In the genomic region with DNA sequence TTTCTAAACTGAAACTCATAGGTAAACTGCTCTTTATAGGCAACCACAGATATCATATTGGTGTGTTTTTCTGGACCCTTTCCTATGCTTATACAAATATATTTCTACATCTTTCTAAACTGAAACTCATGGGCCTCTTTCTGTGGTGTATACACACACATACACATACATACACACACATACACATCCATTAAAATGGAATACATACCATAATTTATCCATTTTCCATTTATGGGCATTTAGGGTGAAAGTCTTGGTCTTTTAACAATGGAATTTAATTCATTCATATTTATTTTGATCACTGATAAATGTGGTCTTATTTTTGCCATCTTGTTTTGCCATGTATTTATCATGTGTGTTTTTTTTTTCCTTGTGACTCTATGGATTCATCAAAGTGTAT, we compare ENCODE assay signal across 10 cellular contexts. TPM values are rescaled to one million over a fixed set of nuclear protein-coding genes. Genes with fewer than 3 reads are reported as not detected.
DNase-seq lines count a peak whose midpoint lies in the region; ATAC-seq, FAIRE-seq and TF ChIP-seq lines count a peak whose summit lies in the region.
"Had no signal": no experiment of that assay in that cellular context is flagged by ENCODE, and none has a peak within 500 bp of the region (broad histone marks: within the 10 kb centered on the region; RNA-seq: fewer than 3 reads in every experiment).

No MANE protein-coding gene starts in this region.

- peaks cover 23% of the 10 kb centered on the region for H3F3A ChIP-seq in SK-N-SH (replicated peaks; ENCODE audit: insufficient read depth)

- peaks cover 46% of the 10 kb centered on the region for H3K36me3 Mint-ChIP-seq in activated T-cell treated with anti-CD3 and anti-CD28 coated beads, Interleukin-2, amount 50 U/mL, for 24 hours (ENCODE audit: low read depth)
- H3K36me3 Mint-ChIP-seq: brain had no signal

- TF ChIP-seq CTCF in VCaP (conservative IDR thresholded peaks at IDR 0.05) (no peak), HepG2 (CRISPR knock-in tag; IDR thresholded peaks at IDR 0.05) (no peak), SK-N-SH (IDR thresholded peaks at IDR 0.05) (no peak)

- FAIRE-seq in HepG2 (lab: Jason Lieb, UNC), result peak; percentile 21

- ATAC-seq in HepG2 (no peak), HG03025 (IDR thresholded peaks at IDR 0.05; ENCODE audit: low FRiP score, unreplicated experiment) (no peak)

- H3K4me3 ChIP-seq in HepG2 (replicated peaks in 1 of 3; ENCODE audit: insufficient read depth in 1 of 3, low read depth in 2 of 3, low read length in 3 of 3), result no peak overlapping the region
- no peak overlapping the region for H3K4me3 ChIP-seq in subcutaneous abdominal adipose tissue (ENCODE audit: low read depth in 1 of 5, low read length in 5 of 5)
- H3K4me3 ChIP-seq in SK-N-SH (ENCODE audit: low read depth in 2 of 2, low read length in 1 of 2), result no peak overlapping the region

- H3K4me2 ChIP-seq in HepG2 (ENCODE audit: low read depth, low read length), result no peak overlapping the region
- H3K4me2 ChIP-seq in SK-N-SH, result no peak overlapping the region

- H3K27me3 Mint-ChIP-seq in activated T-cell treated with anti-CD3 and anti-CD28 coated beads, Interleukin-2, amount 50 U/mL, for 24 hours, result no peaks in the 10 kb centered on the region

- H3K79me2 ChIP-seq in HepG2 (ENCODE audit: insufficient read depth, low read length) (no peaks in the 10 kb centered on the region), SK-N-SH (ENCODE audit: insufficient read depth) (no peaks in the 10 kb centered on the region; the same call in 1 of the 2 replicates)

- TF ChIP-seq EP300 in HepG2 (IDR thresholded peaks at IDR 0.05; ENCODE audit: low read depth in 2 of 2, low read length in 2 of 2) (no peak), HepG2 (CRISPR knock-in tag; IDR thresholded peaks at IDR 0.05; ENCODE audit: borderline replicate concordance) (no peak), SK-N-SH (IDR thresholded peaks at IDR 0.05; ENCODE audit: borderline replicate concordance in 1 of 2, low read depth in 1 of 2, low read length in 1 of 2) (no peak)

- intact Hi-C loops in HepG2 (cut with micrococcal nuclease; ENCODE audit: unreplicated experiment), result no loop called here

- H3K9me3 ChIP-seq in HepG2 (ENCODE audit: low read length) (no peaks in the 10 kb centered on the region), subcutaneous abdominal adipose tissue (ENCODE audit: control insufficient read depth in 5 of 5, low read length in 5 of 5) (no peaks in the 10 kb centered on the region), SK-N-SH (no peaks in the 10 kb centered on the region)

- H4K20me1 ChIP-seq in HepG2 (ENCODE audit: insufficient read depth, low read length) (no peaks in the 10 kb centered on the region), SK-N-SH (ENCODE audit: insufficient read depth) (no peaks in the 10 kb centered on the region)

- peak overlapping the region; percentile 93 for H3K4me3 Mint-ChIP-seq in activated T-cell treated with anti-CD3 and anti-CD28 coated beads, Interleukin-2, amount 50 U/mL, for 24 hours

- POLR2A ChIA-PET in HepG2 (lab: Yijun Ruan, JAX), result no interaction called here
- POLR2A ChIA-PET in SK-N-SH (lab: Yijun Ruan, JAX), result no interaction called here

- TF ChIP-seq POLR2A in HepG2 (IDR thresholded peaks at IDR 0.05; ENCODE audit: insufficient read depth in 1 of 2, low read depth in 2 of 2, low read length in 2 of 2), result no peak

- H3K36me3 ChIP-seq in HepG2 (replicated peaks in 1 of 2; ENCODE audit: control insufficient read depth in 1 of 2, insufficient read depth in 2 of 2, low read length in 2 of 2) (no peaks in the 10 kb centered on the region), subcutaneous abdominal adipose tissue (ENCODE audit: control insufficient read depth in 5 of 5, insufficient read depth in 5 of 5, low read length in 5 of 5) (peaks cover 0 to 3% (median 0%) of the 10 kb centered on the region in 5 donors), SK-N-SH (replicated peaks in 1 of 2; ENCODE audit: control insufficient read depth in 1 of 2, insufficient read depth in 2 of 2, low read length in 1 of 2) (peaks cover 0 to 8% of the 10 kb centered on the region in 2 experiments)

- no peaks in the 10 kb centered on the region for H3K9me3 Mint-ChIP-seq in activated T-cell treated with anti-CD3 and anti-CD28 coated beads, Interleukin-2, amount 50 U/mL, for 24 hours

- in situ Hi-C loops in HepG2 (cut with HindIII; ENCODE audit: extremely low pct_ligation_motif_present, low pct_unique_long_range_greater_than_20kb), result no loop called here

- no peak for DNase-seq in activated T-cell treated with anti-CD3 and anti-CD28 coated beads, Interleukin-2, amount 50 U/mL, for 24 hours
- DNase-seq in activated T-cell treated with anti-CD3 and anti-CD28 coated beads for 4 hours (no peak), HepG2 (ENCODE audit: low spot score) (no peak), AML-193 (lab: John Stamatoyannopoulos, UW) (no peak), SK-N-SH (no peak)
- DNase-seq: Right ventricle myocardium superior had no signal

- TF ChIP-seq RAD21 in HepG2 (CRISPR knock-in tag; IDR thresholded peaks at IDR 0.05) (no peak), SK-N-SH (IDR thresholded peaks at IDR 0.05; ENCODE audit: low read length) (no peak)

- peak overlapping the region; percentile 61 for H3K27ac ChIP-seq in VCaP
- H3K27ac ChIP-seq in HepG2 (ENCODE audit: extremely low read length, insufficient read depth, low read length), result no peak overlapping the region
- peak overlapping the region; percentile 99 for H3K27ac ChIP-seq in subcutaneous abdominal adipose tissue (ENCODE audit: low read depth, low read length)
- H3K27ac ChIP-seq in SK-N-SH (ENCODE audit: low read depth in 2 of 2, low read length in 1 of 2), result no peak overlapping the region

- H3K4me1 Mint-ChIP-seq in activated T-cell treated with anti-CD3 and anti-CD28 coated beads, Interleukin-2, amount 50 U/mL, for 24 hours (ENCODE audit: low read depth), result peaks cover 79% of the 10 kb centered on the region

- H3K9ac ChIP-seq in HepG2 (ENCODE audit: insufficient read depth, low read depth, low read length) (no peak overlapping the region), subcutaneous abdominal adipose tissue (ENCODE audit: low read length in 5 of 5) (peak overlapping the region in 2 of 5 donors; percentile 96 to 99), SK-N-SH (no peak overlapping the region)

- H3K9me2 ChIP-seq in SK-N-SH, result no peaks in the 10 kb centered on the region

- BruUV-seq in HepG2 (replicated peaks; lab: Mats Ljungman, UMichigan), result no TSS peak

- H3K4me1 ChIP-seq in HepG2 (ENCODE audit: insufficient read depth, low read length) (peaks cover 64% of the 10 kb centered on the region), subcutaneous abdominal adipose tissue (ENCODE audit: control insufficient read depth in 5 of 5, insufficient read depth in 5 of 5, low read length in 5 of 5) (peaks cover 18 to 84% (median 71%) of the 10 kb centered on the region in 5 donors), SK-N-SH (ENCODE audit: control insufficient read depth in 1 of 2, insufficient read depth in 2 of 2, low read depth in 1 of 2, low read length in 1 of 2) (peaks cover 19 to 28% of the 10 kb centered on the region in 2 experiments)

- H3K27me3 ChIP-seq in HepG2 (ENCODE audit: control insufficient read depth in 1 of 2, insufficient read depth in 2 of 2, low read length in 2 of 2) (no peaks in the 10 kb centered on the region), subcutaneous abdominal adipose tissue (ENCODE audit: control insufficient read depth in 5 of 5, insufficient read depth in 4 of 5, low read length in 5 of 5) (no peaks in the 10 kb centered on the region), SK-N-SH (ENCODE audit: insufficient read depth) (no peaks in the 10 kb centered on the region)

- H3K27ac Mint-ChIP-seq in activated T-cell treated with anti-CD3 and anti-CD28 coated beads, Interleukin-2, amount 50 U/mL, for 24 hours, result peak overlapping the region; percentile 99

- no peak overlapping the region for H2AFZ ChIP-seq in HepG2 (ENCODE audit: low read length)
- no peak overlapping the region for H2AFZ ChIP-seq in SK-N-SH (ENCODE audit: low read depth)

- CTCF ChIA-PET in HepG2 (lab: Yijun Ruan, JAX; ENCODE audit: low intra/inter-chr PET ratio, low total read pairs), result no interaction called here
- CTCF ChIA-PET in SK-N-SH (lab: Yijun Ruan, JAX), result interaction anchor here (2.6 to 7.9 kb wide), 2 partner anchors 77 to 86 kb away, joined by 9 to 95 read pairs; a partner anchor contains a TSS

TF ChIP-seq in HepG2, 621 proteins besides CTCF, POLR2A, EP300 and RAD21 (continues in another document):
- no peak for TF ChIP-seq ZKSCAN5 (CRISPR knock-in tag; IDR thresholded peaks at IDR 0.05)
- no peak for TF ChIP-seq NR2C2 (CRISPR knock-in tag; IDR thresholded peaks at IDR 0.05; ENCODE audit: borderline replicate concordance)
- TF ChIP-seq ZNF430 (CRISPR knock-in tag; IDR thresholded peaks at IDR 0.05), result no peak

TF ChIP-seq in SK-N-SH, 30 proteins besides CTCF, POLR2A, EP300 and RAD21 (continues in another document):
- TF ChIP-seq JUND (IDR thresholded peaks at IDR 0.05) (no peak), SIN3A (IDR thresholded peaks at IDR 0.05; ENCODE audit: borderline replicate concordance, low read depth, low read length) (no peak)

RNA-seq across cellular contexts. Expression of a gene that starts 44.1 kb away (rescaled TPM):
- total RNA-seq in HepG2 (2016; rRNA removed; fragmentation: Illumina TruSeq; extraction: Trizol), result 4.0 and 7.1 TPM in 2 replicates
- total RNA-seq in HepG2 (2016; cell fraction: cytosol; rRNA removed; fragmentation: Illumina TruSeq; extraction: Trizol; ENCODE audit: low read depth), result 1.7 and 1.8 TPM in 2 replicates
- total RNA-seq in HepG2 (2016; cell fraction: insoluble cytoplasmic fraction; rRNA removed; fragmentation: Illumina TruSeq; extraction: Trizol), result 2.8 and 7.3 TPM in 2 replicates
- 4.9 and 5.0 TPM in 2 replicates for total RNA-seq in HepG2 (2016; cell fraction: membrane; rRNA removed; fragmentation: Illumina TruSeq; extraction: Trizol)
- total RNA-seq in HepG2 (2016; cell fraction: nucleus; rRNA removed; fragmentation: Illumina TruSeq; extraction: Trizol), result 9.2 and 10.1 TPM in 2 replicates
- 15.1 and 17.1 TPM in 2 replicates for polyA plus RNA-seq in HepG2 (2011; rRNA removed)
- 9.8 and 10.8 TPM in 2 replicates for polyA plus RNA-seq in HepG2 (2011; cell fraction: cytosol; rRNA removed)
- 31.0 and 32.0 TPM in 2 replicates for polyA plus RNA-seq in HepG2 (2011; cell fraction: nucleus; rRNA removed)
- polyA plus RNA-seq in HepG2 (2012), result 4.3 and 4.5 TPM in 2 replicates
- 1.2 and 1.3 TPM in 2 replicates for polyA plus RNA-seq in HepG2 (2016; cell fraction: cytosol; fragmentation: Illumina TruSeq; extraction: Trizol; ENCODE audit: low read depth)
- polyA plus RNA-seq in HepG2 (2016; cell fraction: insoluble cytoplasmic fraction; fragmentation: Illumina TruSeq; extraction: Trizol; ENCODE audit: low read depth), result 3.2 and 3.9 TPM in 2 replicates
- 2.6 TPM in 2 replicates for polyA plus RNA-seq in HepG2 (2016; cell fraction: membrane; fragmentation: Illumina TruSeq; extraction: Trizol; ENCODE audit: low read depth)
- polyA plus RNA-seq in HepG2 (2016; cell fraction: nucleus; fragmentation: Illumina TruSeq; extraction: Trizol; ENCODE audit: insufficient read depth, low read depth), result 16.4 and 21.5 TPM in 2 replicates
- 40.2 and 159 TPM in 2 replicates for polyA minus RNA-seq in HepG2 (2011; rRNA and poly(A)+ RNA removed; ENCODE audit: low replicate concordance)
- polyA minus RNA-seq in HepG2 (2011; cell fraction: cytosol; rRNA and poly(A)+ RNA removed), result 4.4 and 5.1 TPM in 2 replicates
- polyA minus RNA-seq in HepG2 (2011; cell fraction: nucleus; rRNA and poly(A)+ RNA removed), result 10.6 and 10.7 TPM in 2 replicates
- 8.3 and 12.3 TPM in 2 replicates for polyA plus RNA-seq in SK-N-SH (2012; rRNA removed)
- polyA plus RNA-seq in SK-N-SH (2012; cell fraction: cytosol; rRNA removed), result 4.2 and 6.6 TPM in 2 replicates
- 25.1 and 38.8 TPM in 2 replicates for polyA plus RNA-seq in SK-N-SH (2012; cell fraction: nucleus; rRNA removed)

Comparison
In these comparisons a context has a peak if more than half of its experiments do, and no peak if none do; other contexts are left out.
1. H3K27ac ChIP-seq: peak in VCaP (single experiment) and subcutaneous abdominal adipose tissue (single experiment); none in HepG2 (single experiment) and SK-N-SH (0 of 2).